23 cellular contexts compared by ENCODE assay signal in genomic region chr19:36745870-36746269, GRCh38.
"Had no signal": no experiment of that assay in that cellular context is flagged by ENCODE, and none has a peak within 500 bp of the region (broad histone marks: within the 10 kb centered on the region; RNA-seq: fewer than 3 reads in every experiment).

No MANE protein-coding gene starts in this region.

- DNase-seq: activated CD4-positive, alpha-beta T cell treated with anti-CD3 and anti-CD28 coated beads, Interleukin-2, amount 10 ng/mL, durations not matched to agents 7 days and 5 days; activated CD4-positive, CD25-positive, alpha-beta regulatory T cell treated with anti-CD3 and anti-CD28 coated beads, Interleukin-2, amount 50 U/mL, for 72 hours; activated CD8-positive, alpha-beta T cell treated with anti-CD3 and anti-CD28 coated beads for 36 hours; activated gamma-delta T cell treated with Interleukin-2 at 50 U/mL for 16 hours; activated T-cell treated with anti-CD3 and anti-CD28 coated beads, Interleukin-2, amount 50 U/mL, for 1 hour; aorta; central memory CD4-positive, alpha-beta T cell; dorsolateral prefrontal cortex; effector memory CD8-positive, alpha-beta T cell; heart right ventricle; kidney; midbrain; natural killer cell; stimulated activated CD4-positive, alpha-beta T cell treated with anti-CD3 and anti-CD28 coated beads, Interleukin-4, amount 100 ng/mL, for 4 hours; stimulated activated naive CD8-positive, alpha-beta T cell treated with anti-CD3 and anti-CD28 coated beads, Interleukin-15, Interleukin-2, amounts not matched to agents 100 U/mL and 50 U/mL, for 24 hours; substantia nigra; T-helper 1 cell; thyroid gland; WERI-Rb-1 had no signal

- H3K4me3 ChIP-seq: dorsolateral prefrontal cortex, heart right ventricle, lung, prostate gland, thyroid gland had no signal

- H3K27me3 ChIP-seq: dorsolateral prefrontal cortex, heart right ventricle, thyroid gland had no signal

- FAIRE-seq: kidney, TTC549 had no signal

- H3K27ac ChIP-seq: dorsolateral prefrontal cortex, heart right ventricle, prostate gland, thyroid gland, WERI-Rb-1 had no signal

- H3K4me1 ChIP-seq: heart right ventricle, prostate gland, thyroid gland had no signal

- H3K9me3 ChIP-seq: prostate gland had no signal

- ATAC-seq: activated CD8-positive, alpha-beta T cell treated with anti-CD3 and anti-CD28 coated beads for 36 hours; effector memory CD8-positive, alpha-beta T cell; heart right ventricle; left lobe of liver; natural killer cell; stimulated activated naive CD8-positive, alpha-beta T cell treated with anti-CD3 and anti-CD28 coated beads, Interleukin-15, Interleukin-2, amounts not matched to agents 100 U/mL and 50 U/mL, for 24 hours had no signal
